ENCODE assay signal across 20 cellular contexts in genomic region chr22:47161631-47162030, GRCh38.
DNase-seq lines count a peak whose midpoint lies in the region; ATAC-seq and TF ChIP-seq lines count a peak whose summit lies in the region.
"Had no signal": no experiment of that assay in that cellular context is flagged by ENCODE, and none has a peak within 500 bp of the region (broad histone marks: within the 10 kb centered on the region; RNA-seq: fewer than 3 reads in every experiment).

No MANE protein-coding gene starts in this region.

- peaks cover 67 to 97% (median 84%) of the 10 kb centered on the region in 11 experiments for H4K20me1 ChIP-seq in BLaER1 treated with 17β-estradiol and CSF1 and Interleukin-3, amounts not matched to agents 10 nM and 100 nM

- POLR2A ChIA-PET in activated CD4-positive, alpha-beta memory T cell treated with anti-CD3 and anti-CD28 coated beads, Interleukin-2, amount 10 ng/mL, durations not matched to agents 7 days and 5 days (lab: Charles Lee) = no interaction called here
- POLR2A ChIA-PET in activated CD4-positive, alpha-beta memory T cell treated with anti-CD3 and anti-CD28 coated beads for 36 hours (lab: Charles Lee) = no interaction called here

- no peak overlapping the region for H3K4me3 Mint-ChIP-seq in activated CD4-positive, alpha-beta memory T cell treated with anti-CD3 and anti-CD28 coated beads, Interleukin-2, amount 10 ng/mL, durations not matched to agents 7 days and 5 days
- no peak overlapping the region for H3K4me3 Mint-ChIP-seq in activated CD4-positive, alpha-beta memory T cell treated with anti-CD3 and anti-CD28 coated beads for 36 hours
- H3K4me3 Mint-ChIP-seq: activated naive CD8-positive, alpha-beta T cell; activated T-cell treated with anti-CD3 and anti-CD28 coated beads, Interleukin-2, amount 50 U/mL, for 24 hours had no signal

- H3K36me3 ChIP-seq in BLaER1 treated with 17β-estradiol and CSF1 and Interleukin-3, amounts not matched to agents 10 nM and 100 nM = peaks cover 0 to 62% (median 11%) of the 10 kb centered on the region in 11 experiments; a peak in 14 of 22 replicates
- H3K36me3 ChIP-seq in SJCRH30 = no peaks in the 10 kb centered on the region

- peaks cover 0 to 3% (median 2%) of the 10 kb centered on the region in 11 experiments; a peak in 8 of 22 replicates for H3K9me3 ChIP-seq in BLaER1 treated with 17β-estradiol and CSF1 and Interleukin-3, amounts not matched to agents 10 nM and 100 nM (replicated peaks in 1 of 11)
- no peaks in the 10 kb centered on the region for H3K9me3 ChIP-seq in SJCRH30 (replicated peaks)
- H3K9me3 ChIP-seq: left lung, mucosa of descending colon had no signal

- CTCF ChIA-PET in activated CD4-positive, alpha-beta memory T cell treated with anti-CD3 and anti-CD28 coated beads, Interleukin-2, amount 10 ng/mL, durations not matched to agents 7 days and 5 days (lab: Charles Lee) = no interaction called here
- CTCF ChIA-PET in activated CD4-positive, alpha-beta memory T cell treated with anti-CD3 and anti-CD28 coated beads for 36 hours (lab: Charles Lee) = no interaction called here

- peak overlapping the region in 8 of 11 experiments; percentile 47 to 78 (median 67); a peak in 16 of 22 replicates for H3K4me2 ChIP-seq in BLaER1 treated with 17β-estradiol and CSF1 and Interleukin-3, amounts not matched to agents 10 nM and 100 nM

- H3K27me3 ChIP-seq in BLaER1 treated with 17β-estradiol and CSF1 and Interleukin-3, amounts not matched to agents 10 nM and 100 nM = peaks cover 10 to 36% (median 23%) of the 10 kb centered on the region in 11 experiments; a peak in 21 of 22 replicates
- H3K27me3 ChIP-seq in SJCRH30 = no peaks in the 10 kb centered on the region
- no peaks in the 10 kb centered on the region for H3K27me3 ChIP-seq in foreskin keratinocyte
- H3K27me3 ChIP-seq: left lung had no signal

- H3K27me3 Mint-ChIP-seq in activated CD4-positive, alpha-beta memory T cell treated with anti-CD3 and anti-CD28 coated beads, Interleukin-2, amount 10 ng/mL, durations not matched to agents 7 days and 5 days = no peaks in the 10 kb centered on the region
- H3K27me3 Mint-ChIP-seq in activated CD4-positive, alpha-beta memory T cell treated with anti-CD3 and anti-CD28 coated beads for 36 hours = no peaks in the 10 kb centered on the region
- H3K27me3 Mint-ChIP-seq: activated naive CD8-positive, alpha-beta T cell; activated T-cell treated with anti-CD3 and anti-CD28 coated beads, Interleukin-2, amount 50 U/mL, for 24 hours had no signal

- ATAC-seq in foreskin keratinocyte = no peak
- ATAC-seq: esophagus mucosa, left lung, mucosa of descending colon had no signal

- H3K4me1 ChIP-seq in BLaER1 treated with 17β-estradiol and CSF1 and Interleukin-3, amounts not matched to agents 10 nM and 100 nM = peaks cover 23 to 61% (median 50%) of the 10 kb centered on the region in 10 experiments
- H3K4me1 ChIP-seq in SJCRH30 (peaks cover 9% of the 10 kb centered on the region), foreskin keratinocyte (no peaks in the 10 kb centered on the region)
- H3K4me1 ChIP-seq: left lung had no signal

- H3K9me3 Mint-ChIP-seq in activated CD4-positive, alpha-beta memory T cell treated with anti-CD3 and anti-CD28 coated beads, Interleukin-2, amount 10 ng/mL, durations not matched to agents 7 days and 5 days = no peaks in the 10 kb centered on the region
- H3K9me3 Mint-ChIP-seq in activated CD4-positive, alpha-beta memory T cell treated with anti-CD3 and anti-CD28 coated beads for 36 hours = no peaks in the 10 kb centered on the region
- H3K9me3 Mint-ChIP-seq: activated T-cell treated with anti-CD3 and anti-CD28 coated beads, Interleukin-2, amount 50 U/mL, for 24 hours had no signal

- TF ChIP-seq CTCF in AG10803 (conservative IDR thresholded peaks at IDR 0.05; ENCODE audit: low read length) (no peak), foreskin keratinocyte (conservative IDR thresholded peaks at IDR 0.05) (no peak)

- H3K27ac Mint-ChIP-seq in activated CD4-positive, alpha-beta memory T cell treated with anti-CD3 and anti-CD28 coated beads, Interleukin-2, amount 10 ng/mL, durations not matched to agents 7 days and 5 days = no peak overlapping the region
- no peak overlapping the region for H3K27ac Mint-ChIP-seq in activated CD4-positive, alpha-beta memory T cell treated with anti-CD3 and anti-CD28 coated beads for 36 hours
- H3K27ac Mint-ChIP-seq: activated naive CD8-positive, alpha-beta T cell; activated T-cell treated with anti-CD3 and anti-CD28 coated beads, Interleukin-2, amount 50 U/mL, for 24 hours had no signal

- DNase-seq in AG10803 (ENCODE audit: low read depth) (peak; percentile 53), SJCRH30 (peak; percentile 77 to 79), myocyte (ENCODE audit: low read depth) (peak; percentile 69), foreskin keratinocyte (no peak)
- no peak for DNase-seq in activated CD4-positive, alpha-beta memory T cell treated with anti-CD3 and anti-CD28 coated beads, Interleukin-2, amount 10 ng/mL, durations not matched to agents 7 days and 5 days
- no peak for DNase-seq in activated CD4-positive, alpha-beta memory T cell treated with anti-CD3 and anti-CD28 coated beads for 36 hours
- no peak for DNase-seq in stimulated activated CD4-positive, alpha-beta T cell treated with anti-CD3 and anti-CD28 coated beads, Interleukin-2, amount 100 ng/mL, for 48 hours
- DNase-seq: activated CD4-positive, alpha-beta T cell treated with anti-CD3 and anti-CD28 coated beads, Interleukin-2, amount 50 U/mL, for 48 hours; activated T-cell treated with anti-CD3 and anti-CD28 coated beads, Interleukin-2, amount 50 U/mL, for 24 hours; GDM1; KBM-7; NCI-H1092 treated with DMSO at 0.1 percent for 48 hours; NCI-H446; nucleus accumbens; stimulated activated CD4-positive, alpha-beta T cell treated with anti-CD3 and anti-CD28 coated beads, Interleukin-4, amount 100 ng/mL, for 1 hour had no signal

- peak overlapping the region in 2 of 11 experiments; percentile 2 to 4; a peak in 1 of 22 replicates for H3K9ac ChIP-seq in BLaER1 treated with 17β-estradiol and CSF1 and Interleukin-3, amounts not matched to agents 10 nM and 100 nM

- no peak overlapping the region for H3K4me3 ChIP-seq in AG10803 (ENCODE audit: low read length)
- H3K4me3 ChIP-seq in BLaER1 treated with 17β-estradiol and CSF1 and Interleukin-3, amounts not matched to agents 10 nM and 100 nM = no peak overlapping the region
- H3K4me3 ChIP-seq in SJCRH30 = no peak overlapping the region
- H3K4me3 ChIP-seq: left lung, mucosa of descending colon had no signal

- H3K4me1 Mint-ChIP-seq in activated CD4-positive, alpha-beta memory T cell treated with anti-CD3 and anti-CD28 coated beads, Interleukin-2, amount 10 ng/mL, durations not matched to agents 7 days and 5 days = no peaks in the 10 kb centered on the region
- H3K4me1 Mint-ChIP-seq in activated CD4-positive, alpha-beta memory T cell treated with anti-CD3 and anti-CD28 coated beads for 36 hours (ENCODE audit: low read depth) = no peaks in the 10 kb centered on the region

- no peak overlapping the region for H3K27ac ChIP-seq in BLaER1 treated with 17β-estradiol and CSF1 and Interleukin-3, amounts not matched to agents 10 nM and 100 nM
- H3K27ac ChIP-seq in SJCRH30 = no peak overlapping the region
- H3K27ac ChIP-seq in foreskin keratinocyte = no peak overlapping the region
- H3K27ac ChIP-seq: left lung had no signal

- intact Hi-C loops in activated CD4-positive, alpha-beta memory T cell treated with anti-CD3 and anti-CD28 coated beads for 36 hours (cut with micrococcal nuclease) = no loop called here

- peaks cover 2% of the 10 kb centered on the region for H3K36me3 Mint-ChIP-seq in activated CD4-positive, alpha-beta memory T cell treated with anti-CD3 and anti-CD28 coated beads, Interleukin-2, amount 10 ng/mL, durations not matched to agents 7 days and 5 days (ENCODE audit: low read depth)
- no peaks in the 10 kb centered on the region for H3K36me3 Mint-ChIP-seq in activated CD4-positive, alpha-beta memory T cell treated with anti-CD3 and anti-CD28 coated beads for 36 hours
- H3K36me3 Mint-ChIP-seq: activated naive CD8-positive, alpha-beta T cell had no signal

Comparison
In these comparisons a context has a peak if more than half of its experiments do, and no peak if none do; other contexts are left out.
1. DNase-seq: peak in AG10803 (single experiment), SJCRH30 (2 of 2) and myocyte (single experiment); none in activated CD4-positive, alpha-beta memory T cell treated with anti-CD3 and anti-CD28 coated beads, Interleukin-2, amount 10 ng/mL, durations not matched to agents 7 days and 5 days (single experiment), activated CD4-positive, alpha-beta memory T cell treated with anti-CD3 and anti-CD28 coated beads for 36 hours (single experiment), foreskin keratinocyte (0 of 2) and stimulated activated CD4-positive, alpha-beta T cell treated with anti-CD3 and anti-CD28 coated beads, Interleukin-2, amount 100 ng/mL, for 48 hours (0 of 2).